ENCODE assay signal across 14 cellular contexts in genomic region chr3:159458010-159458409, GRCh38.
DNase-seq lines count a peak whose midpoint lies in the region; FAIRE-seq and TF ChIP-seq lines count a peak whose summit lies in the region.
"Had no signal": no experiment of that assay in that cellular context is flagged by ENCODE, and none has a peak within 500 bp of the region (broad histone marks: within the 10 kb centered on the region; RNA-seq: fewer than 3 reads in every experiment).

No MANE protein-coding gene starts in this region.

- no peak overlapping the region for H3K27ac ChIP-seq in breast epithelium
- H3K27ac ChIP-seq: right atrium auricular region had no signal

- no peak overlapping the region for H3K4me3 Mint-ChIP-seq in MCF 10A (ENCODE audit: unreplicated experiment)
- H3K4me3 Mint-ChIP-seq in activated naive CD4-positive, alpha-beta T cell treated with anti-CD3 and anti-CD28 coated beads, Interleukin-2, amount 10 ng/mL, durations not matched to agents 7 days and 5 days = no peak overlapping the region
- H3K4me3 Mint-ChIP-seq: brain had no signal

- H3K27ac Mint-ChIP-seq in MCF 10A (ENCODE audit: low read depth, unreplicated experiment) = peak overlapping the region; percentile 5
- no peak overlapping the region for H3K27ac Mint-ChIP-seq in activated naive CD4-positive, alpha-beta T cell treated with anti-CD3 and anti-CD28 coated beads, Interleukin-2, amount 10 ng/mL, durations not matched to agents 7 days and 5 days
- H3K27ac Mint-ChIP-seq: brain had no signal

- H3K4me1 Mint-ChIP-seq in MCF 10A (ENCODE audit: insufficient read depth, unreplicated experiment) = peaks cover 15% of the 10 kb centered on the region
- no peaks in the 10 kb centered on the region for H3K4me1 Mint-ChIP-seq in activated naive CD4-positive, alpha-beta T cell treated with anti-CD3 and anti-CD28 coated beads, Interleukin-2, amount 10 ng/mL, durations not matched to agents 7 days and 5 days

- TF ChIP-seq CTCF in MCF 10A (IDR thresholded peaks at IDR 0.05; ENCODE audit: unreplicated experiment) = no peak
- TF ChIP-seq CTCF in breast epithelium (IDR thresholded peaks at IDR 0.05) = no peak

- no peaks in the 10 kb centered on the region for H3K36me3 Mint-ChIP-seq in MCF 10A (ENCODE audit: insufficient read depth, unreplicated experiment)
- H3K36me3 Mint-ChIP-seq in activated naive CD4-positive, alpha-beta T cell treated with anti-CD3 and anti-CD28 coated beads, Interleukin-2, amount 10 ng/mL, durations not matched to agents 7 days and 5 days = no peaks in the 10 kb centered on the region
- H3K36me3 Mint-ChIP-seq: brain had no signal

- BruUV-seq in MCF 10A (replicated peaks; lab: Mats Ljungman, UMichigan) = no TSS peak

- DNase-seq in MCF 10A (ENCODE audit: unreplicated experiment) (peak; percentile 85), breast epithelium (ENCODE audit: low spot score in 2 of 2) (no peak), T1000 (lab: John Stamatoyannopoulos, UW) (peak; percentile 83), glomerular visceral epithelial cell (ENCODE audit: extremely low spot score) (peak; percentile 97), urothelium cell line (ENCODE audit: low spot score) (peak; percentile 80), nucleus accumbens (lab: John Stamatoyannopoulos, UW) (no peak), anterior cingulate cortex (lab: John Stamatoyannopoulos, UW) (no peak)
- no peak for DNase-seq in activated naive CD4-positive, alpha-beta T cell treated with anti-CD3 and anti-CD28 coated beads, Interleukin-2, amount 10 ng/mL, durations not matched to agents 7 days and 5 days
- DNase-seq: BE2C; Karpas-422; OCI-M1; stimulated activated CD8-positive, alpha-beta memory T cell treated with anti-CD3 and anti-CD28 coated beads, Interleukin-4, amount 100 ng/mL, for 48 hours had no signal

- H3K4me3 ChIP-seq in breast epithelium = no peak overlapping the region
- H3K4me3 ChIP-seq: right atrium auricular region had no signal

- no peaks in the 10 kb centered on the region for H3K27me3 ChIP-seq in breast epithelium
- H3K27me3 ChIP-seq: BE2C, right atrium auricular region had no signal

- no peaks in the 10 kb centered on the region for H3K27me3 Mint-ChIP-seq in MCF 10A (ENCODE audit: insufficient read depth, unreplicated experiment)
- no peaks in the 10 kb centered on the region for H3K27me3 Mint-ChIP-seq in activated naive CD4-positive, alpha-beta T cell treated with anti-CD3 and anti-CD28 coated beads, Interleukin-2, amount 10 ng/mL, durations not matched to agents 7 days and 5 days

- TF ChIP-seq POLR2A in breast epithelium (IDR thresholded peaks at IDR 0.05) = no peak

- POLR2A ChIA-PET in MCF 10A (lab: Yijun Ruan, JAX) = interaction anchor here (0.6 to 1.4 kb wide), 4 partner anchors 14 to 326 kb away, joined by 3 to 5 read pairs (median 3); no protein-coding TSS in a partner anchor

- intact Hi-C loops in MCF 10A (cut with micrococcal nuclease) (loop anchor here (2.0 kb wide), 1 partner anchor 135 kb away; no protein-coding TSS in a partner anchor), breast epithelium (cut with DNase I; ENCODE audit: low total_unique reads) (no loop called here)

- H3K36me3 ChIP-seq in breast epithelium = no peaks in the 10 kb centered on the region
- H3K36me3 ChIP-seq: BE2C, right atrium auricular region had no signal

- H3K9me3 Mint-ChIP-seq in MCF 10A (ENCODE audit: unreplicated experiment) = peaks cover 7% of the 10 kb centered on the region
- no peaks in the 10 kb centered on the region for H3K9me3 Mint-ChIP-seq in activated naive CD4-positive, alpha-beta T cell treated with anti-CD3 and anti-CD28 coated beads, Interleukin-2, amount 10 ng/mL, durations not matched to agents 7 days and 5 days
- H3K9me3 Mint-ChIP-seq: brain had no signal

- no peaks in the 10 kb centered on the region for H3K4me1 ChIP-seq in breast epithelium
- H3K4me1 ChIP-seq: BE2C, right atrium auricular region had no signal

- CTCF ChIA-PET in MCF 10A (lab: Yijun Ruan, JAX) = interaction anchor here (0.6 to 1.3 kb wide), 4 partner anchors 16 to 275 kb away, joined by 3 to 5 read pairs (median 4); no protein-coding TSS in a partner anchor
- CTCF ChIA-PET in activated naive CD4-positive, alpha-beta T cell treated with anti-CD3 and anti-CD28 coated beads, Interleukin-2, amount 10 ng/mL, durations not matched to agents 7 days and 5 days (lab: Charles Lee) = no interaction called here

- no peaks in the 10 kb centered on the region for H3K9me3 ChIP-seq in breast epithelium
- H3K9me3 ChIP-seq: BE2C, right atrium auricular region had no signal

- no peak for FAIRE-seq in urothelium cell line (lab: Jason Lieb, UNC)

Comparison
In these comparisons a context has a peak if more than half of its experiments do, and no peak if none do; other contexts are left out.
1. DNase-seq: peak in MCF 10A (single experiment), T1000 (single experiment), glomerular visceral epithelial cell (single experiment) and urothelium cell line (single experiment); none in breast epithelium (0 of 2), nucleus accumbens (0 of 56), activated naive CD4-positive, alpha-beta T cell treated with anti-CD3 and anti-CD28 coated beads, Interleukin-2, amount 10 ng/mL, durations not matched to agents 7 days and 5 days (single experiment) and anterior cingulate cortex (0 of 58).